Comparison of ENCODE assay signal across 1 cellular context in the genomic region with DNA sequence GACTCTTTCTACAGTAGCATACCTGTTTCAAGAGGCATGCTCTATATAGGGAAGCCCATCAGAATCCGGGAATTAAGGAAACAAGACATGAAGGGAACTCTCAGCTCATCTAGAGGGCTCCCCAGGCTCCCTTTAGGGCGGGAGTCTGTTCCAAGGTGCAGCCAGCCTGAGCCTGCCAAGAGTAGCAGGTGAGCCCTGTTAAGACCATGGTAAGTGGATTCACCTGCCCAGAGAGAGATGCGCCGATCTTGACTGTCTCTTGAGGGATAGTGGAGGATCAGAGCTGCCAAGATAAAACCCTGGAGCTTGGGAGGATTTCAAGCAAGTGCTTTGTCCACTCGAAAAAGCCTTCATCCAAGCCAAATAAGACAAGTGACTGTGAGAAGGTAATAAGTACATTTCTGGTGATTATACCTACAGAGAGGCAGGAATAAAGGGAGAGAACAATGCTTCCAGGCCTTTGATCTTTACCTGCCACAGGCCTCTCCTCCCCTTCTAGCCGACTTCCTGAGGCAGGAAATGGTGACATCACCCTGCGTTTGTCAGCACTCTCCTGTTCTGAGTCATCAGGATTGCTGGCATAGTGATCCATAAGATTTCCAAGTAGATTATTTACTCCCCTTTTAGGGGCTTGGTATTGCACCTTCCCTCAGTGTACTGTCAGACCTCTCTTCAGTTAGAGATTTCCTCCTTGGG.
TF ChIP-seq lines count a peak whose summit lies in the region.

No MANE protein-coding gene starts in this region.

TF ChIP-seq in HepG2, 621 proteins besides CTCF, POLR2A, EP300 and RAD21 (continued from another document and continues in another):
- TF ChIP-seq, protein P1, sequence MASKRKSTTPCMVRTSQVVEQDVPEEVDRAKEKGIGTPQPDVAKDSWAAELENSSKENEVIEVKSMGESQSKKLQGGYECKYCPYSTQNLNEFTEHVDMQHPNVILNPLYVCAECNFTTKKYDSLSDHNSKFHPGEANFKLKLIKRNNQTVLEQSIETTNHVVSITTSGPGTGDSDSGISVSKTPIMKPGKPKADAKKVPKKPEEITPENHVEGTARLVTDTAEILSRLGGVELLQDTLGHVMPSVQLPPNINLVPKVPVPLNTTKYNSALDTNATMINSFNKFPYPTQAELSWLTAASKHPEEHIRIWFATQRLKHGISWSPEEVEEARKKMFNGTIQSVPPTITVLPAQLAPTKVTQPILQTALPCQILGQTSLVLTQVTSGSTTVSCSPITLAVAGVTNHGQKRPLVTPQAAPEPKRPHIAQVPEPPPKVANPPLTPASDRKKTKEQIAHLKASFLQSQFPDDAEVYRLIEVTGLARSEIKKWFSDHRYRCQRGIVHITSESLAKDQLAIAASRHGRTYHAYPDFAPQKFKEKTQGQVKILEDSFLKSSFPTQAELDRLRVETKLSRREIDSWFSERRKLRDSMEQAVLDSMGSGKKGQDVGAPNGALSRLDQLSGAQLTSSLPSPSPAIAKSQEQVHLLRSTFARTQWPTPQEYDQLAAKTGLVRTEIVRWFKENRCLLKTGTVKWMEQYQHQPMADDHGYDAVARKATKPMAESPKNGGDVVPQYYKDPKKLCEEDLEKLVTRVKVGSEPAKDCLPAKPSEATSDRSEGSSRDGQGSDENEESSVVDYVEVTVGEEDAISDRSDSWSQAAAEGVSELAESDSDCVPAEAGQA (IDR thresholded peaks at IDR 0.05; ENCODE audit: low read depth) = peak; percentile 56; the same call in 1 of the 2 replicates
- TF ChIP-seq, protein P1 (CRISPR knock-in tag; IDR thresholded peaks at IDR 0.05; ENCODE audit: borderline replicate concordance) = no peak
- TF ChIP-seq CREM (IDR thresholded peaks at IDR 0.05) (peak; percentile 76), CREM (CRISPR knock-in tag; IDR thresholded peaks at IDR 0.05) (no peak), KAT8 (CRISPR knock-in tag; IDR thresholded peaks at IDR 0.05) (peak; percentile 66), ISL2 (CRISPR knock-in tag; IDR thresholded peaks at IDR 0.05) (peak; percentile 57; the same call in 1 of the 2 replicates), ZNF720 (CRISPR knock-in tag; IDR thresholded peaks at IDR 0.05) (no peak), RARA (CRISPR knock-in tag; IDR thresholded peaks at IDR 0.05) (peak; percentile 55), FOXA1 (IDR thresholded peaks at IDR 0.05) (no peak), FOXA1 (CRISPR knock-in tag; IDR thresholded peaks at IDR 0.05) (peak; percentile 34; the same call in 1 of the 2 replicates), ELF3 (CRISPR knock-in tag; IDR thresholded peaks at IDR 0.05) (peak; percentile 88), ZNF331 (CRISPR knock-in tag; IDR thresholded peaks at IDR 0.05) (peak; percentile 36; the same call in 1 of the 2 replicates), ZNF382 (CRISPR knock-in tag; IDR thresholded peaks at IDR 0.05; ENCODE audit: borderline replicate concordance) (no peak), YEATS2 (CRISPR knock-in tag; IDR thresholded peaks at IDR 0.05; ENCODE audit: borderline replicate concordance) (peak; percentile 59; the same call in 1 of the 2 replicates), ZNF205 (CRISPR knock-in tag; IDR thresholded peaks at IDR 0.05) (peak; percentile 93)
- TF ChIP-seq, protein P2, sequence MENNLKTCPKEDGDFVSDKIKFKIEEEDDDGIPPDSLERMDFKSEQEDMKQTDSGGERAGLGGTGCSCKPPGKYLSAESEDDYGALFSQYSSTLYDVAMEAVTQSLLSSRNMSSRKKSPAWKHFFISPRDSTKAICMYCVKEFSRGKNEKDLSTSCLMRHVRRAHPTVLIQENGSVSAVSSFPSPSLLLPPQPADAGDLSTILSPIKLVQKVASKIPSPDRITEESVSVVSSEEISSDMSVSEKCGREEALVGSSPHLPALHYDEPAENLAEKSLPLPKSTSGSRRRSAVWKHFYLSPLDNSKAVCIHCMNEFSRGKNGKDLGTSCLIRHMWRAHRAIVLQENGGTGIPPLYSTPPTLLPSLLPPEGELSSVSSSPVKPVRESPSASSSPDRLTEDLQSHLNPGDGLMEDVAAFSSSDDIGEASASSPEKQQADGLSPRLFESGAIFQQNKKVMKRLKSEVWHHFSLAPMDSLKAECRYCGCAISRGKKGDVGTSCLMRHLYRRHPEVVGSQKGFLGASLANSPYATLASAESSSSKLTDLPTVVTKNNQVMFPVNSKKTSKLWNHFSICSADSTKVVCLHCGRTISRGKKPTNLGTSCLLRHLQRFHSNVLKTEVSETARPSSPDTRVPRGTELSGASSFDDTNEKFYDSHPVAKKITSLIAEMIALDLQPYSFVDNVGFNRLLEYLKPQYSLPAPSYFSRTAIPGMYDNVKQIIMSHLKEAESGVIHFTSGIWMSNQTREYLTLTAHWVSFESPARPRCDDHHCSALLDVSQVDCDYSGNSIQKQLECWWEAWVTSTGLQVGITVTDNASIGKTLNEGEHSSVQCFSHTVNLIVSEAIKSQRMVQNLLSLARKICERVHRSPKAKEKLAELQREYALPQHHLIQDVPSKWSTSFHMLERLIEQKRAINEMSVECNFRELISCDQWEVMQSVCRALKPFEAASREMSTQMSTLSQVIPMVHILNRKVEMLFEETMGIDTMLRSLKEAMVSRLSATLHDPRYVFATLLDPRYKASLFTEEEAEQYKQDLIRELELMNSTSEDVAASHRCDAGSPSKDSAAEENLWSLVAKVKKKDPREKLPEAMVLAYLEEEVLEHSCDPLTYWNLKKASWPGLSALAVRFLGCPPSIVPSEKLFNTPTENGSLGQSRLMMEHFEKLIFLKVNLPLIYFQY (CRISPR knock-in tag; IDR thresholded peaks at IDR 0.05; ENCODE audit: borderline replicate concordance) = 0 out of 2 replicates have a peak, but pooled peaks have one; percentile 24
- TF ChIP-seq, protein P3, sequence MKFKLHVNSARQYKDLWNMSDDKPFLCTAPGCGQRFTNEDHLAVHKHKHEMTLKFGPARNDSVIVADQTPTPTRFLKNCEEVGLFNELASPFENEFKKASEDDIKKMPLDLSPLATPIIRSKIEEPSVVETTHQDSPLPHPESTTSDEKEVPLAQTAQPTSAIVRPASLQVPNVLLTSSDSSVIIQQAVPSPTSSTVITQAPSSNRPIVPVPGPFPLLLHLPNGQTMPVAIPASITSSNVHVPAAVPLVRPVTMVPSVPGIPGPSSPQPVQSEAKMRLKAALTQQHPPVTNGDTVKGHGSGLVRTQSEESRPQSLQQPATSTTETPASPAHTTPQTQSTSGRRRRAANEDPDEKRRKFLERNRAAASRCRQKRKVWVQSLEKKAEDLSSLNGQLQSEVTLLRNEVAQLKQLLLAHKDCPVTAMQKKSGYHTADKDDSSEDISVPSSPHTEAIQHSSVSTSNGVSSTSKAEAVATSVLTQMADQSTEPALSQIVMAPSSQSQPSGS (CRISPR knock-in tag; IDR thresholded peaks at IDR 0.05) = peak; percentile 93; the same call in 1 of the 2 replicates
- TF ChIP-seq, protein P4, sequence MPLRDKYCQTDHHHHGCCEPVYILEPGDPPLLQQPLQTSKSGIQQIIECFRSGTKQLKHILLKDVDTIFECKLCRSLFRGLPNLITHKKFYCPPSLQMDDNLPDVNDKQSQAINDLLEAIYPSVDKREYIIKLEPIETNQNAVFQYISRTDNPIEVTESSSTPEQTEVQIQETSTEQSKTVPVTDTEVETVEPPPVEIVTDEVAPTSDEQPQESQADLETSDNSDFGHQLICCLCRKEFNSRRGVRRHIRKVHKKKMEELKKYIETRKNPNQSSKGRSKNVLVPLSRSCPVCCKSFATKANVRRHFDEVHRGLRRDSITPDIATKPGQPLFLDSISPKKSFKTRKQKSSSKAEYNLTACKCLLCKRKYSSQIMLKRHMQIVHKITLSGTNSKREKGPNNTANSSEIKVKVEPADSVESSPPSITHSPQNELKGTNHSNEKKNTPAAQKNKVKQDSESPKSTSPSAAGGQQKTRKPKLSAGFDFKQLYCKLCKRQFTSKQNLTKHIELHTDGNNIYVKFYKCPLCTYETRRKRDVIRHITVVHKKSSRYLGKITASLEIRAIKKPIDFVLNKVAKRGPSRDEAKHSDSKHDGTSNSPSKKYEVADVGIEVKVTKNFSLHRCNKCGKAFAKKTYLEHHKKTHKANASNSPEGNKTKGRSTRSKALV (CRISPR knock-in tag; IDR thresholded peaks at IDR 0.05) = 0 out of 2 replicates have a peak, but pooled peaks have one; percentile 28
- TF ChIP-seq, protein P5, sequence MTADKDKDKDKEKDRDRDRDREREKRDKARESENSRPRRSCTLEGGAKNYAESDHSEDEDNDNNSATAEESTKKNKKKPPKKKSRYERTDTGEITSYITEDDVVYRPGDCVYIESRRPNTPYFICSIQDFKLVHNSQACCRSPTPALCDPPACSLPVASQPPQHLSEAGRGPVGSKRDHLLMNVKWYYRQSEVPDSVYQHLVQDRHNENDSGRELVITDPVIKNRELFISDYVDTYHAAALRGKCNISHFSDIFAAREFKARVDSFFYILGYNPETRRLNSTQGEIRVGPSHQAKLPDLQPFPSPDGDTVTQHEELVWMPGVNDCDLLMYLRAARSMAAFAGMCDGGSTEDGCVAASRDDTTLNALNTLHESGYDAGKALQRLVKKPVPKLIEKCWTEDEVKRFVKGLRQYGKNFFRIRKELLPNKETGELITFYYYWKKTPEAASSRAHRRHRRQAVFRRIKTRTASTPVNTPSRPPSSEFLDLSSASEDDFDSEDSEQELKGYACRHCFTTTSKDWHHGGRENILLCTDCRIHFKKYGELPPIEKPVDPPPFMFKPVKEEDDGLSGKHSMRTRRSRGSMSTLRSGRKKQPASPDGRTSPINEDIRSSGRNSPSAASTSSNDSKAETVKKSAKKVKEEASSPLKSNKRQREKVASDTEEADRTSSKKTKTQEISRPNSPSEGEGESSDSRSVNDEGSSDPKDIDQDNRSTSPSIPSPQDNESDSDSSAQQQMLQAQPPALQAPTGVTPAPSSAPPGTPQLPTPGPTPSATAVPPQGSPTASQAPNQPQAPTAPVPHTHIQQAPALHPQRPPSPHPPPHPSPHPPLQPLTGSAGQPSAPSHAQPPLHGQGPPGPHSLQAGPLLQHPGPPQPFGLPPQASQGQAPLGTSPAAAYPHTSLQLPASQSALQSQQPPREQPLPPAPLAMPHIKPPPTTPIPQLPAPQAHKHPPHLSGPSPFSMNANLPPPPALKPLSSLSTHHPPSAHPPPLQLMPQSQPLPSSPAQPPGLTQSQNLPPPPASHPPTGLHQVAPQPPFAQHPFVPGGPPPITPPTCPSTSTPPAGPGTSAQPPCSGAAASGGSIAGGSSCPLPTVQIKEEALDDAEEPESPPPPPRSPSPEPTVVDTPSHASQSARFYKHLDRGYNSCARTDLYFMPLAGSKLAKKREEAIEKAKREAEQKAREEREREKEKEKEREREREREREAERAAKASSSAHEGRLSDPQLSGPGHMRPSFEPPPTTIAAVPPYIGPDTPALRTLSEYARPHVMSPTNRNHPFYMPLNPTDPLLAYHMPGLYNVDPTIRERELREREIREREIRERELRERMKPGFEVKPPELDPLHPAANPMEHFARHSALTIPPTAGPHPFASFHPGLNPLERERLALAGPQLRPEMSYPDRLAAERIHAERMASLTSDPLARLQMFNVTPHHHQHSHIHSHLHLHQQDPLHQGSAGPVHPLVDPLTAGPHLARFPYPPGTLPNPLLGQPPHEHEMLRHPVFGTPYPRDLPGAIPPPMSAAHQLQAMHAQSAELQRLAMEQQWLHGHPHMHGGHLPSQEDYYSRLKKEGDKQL (CRISPR knock-in tag; IDR thresholded peaks at IDR 0.05; ENCODE audit: low read depth) = peak; percentile 29; the same call in 1 of the 2 replicates
- TF ChIP-seq, protein P6, sequence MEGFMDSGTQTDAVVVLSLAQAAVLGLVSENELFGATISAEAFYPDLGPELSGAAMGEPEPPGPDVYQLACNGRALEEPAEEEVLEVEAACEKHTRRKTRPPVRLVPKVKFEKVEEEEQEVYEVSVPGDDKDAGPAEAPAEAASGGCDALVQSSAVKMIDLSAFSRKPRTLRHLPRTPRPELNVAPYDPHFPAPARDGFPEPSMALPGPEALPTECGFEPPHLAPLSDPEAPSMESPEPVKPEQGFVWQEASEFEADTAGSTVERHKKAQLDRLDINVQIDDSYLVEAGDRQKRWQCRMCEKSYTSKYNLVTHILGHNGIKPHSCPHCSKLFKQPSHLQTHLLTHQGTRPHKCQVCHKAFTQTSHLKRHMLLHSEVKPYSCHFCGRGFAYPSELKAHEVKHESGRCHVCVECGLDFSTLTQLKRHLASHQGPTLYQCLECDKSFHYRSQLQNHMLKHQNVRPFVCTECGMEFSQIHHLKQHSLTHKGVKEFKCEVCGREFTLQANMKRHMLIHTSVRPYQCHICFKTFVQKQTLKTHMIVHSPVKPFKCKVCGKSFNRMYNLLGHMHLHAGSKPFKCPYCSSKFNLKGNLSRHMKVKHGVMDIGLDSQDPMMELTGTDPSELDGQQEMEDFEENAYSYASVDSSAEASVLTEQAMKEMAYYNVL (CRISPR knock-in tag; IDR thresholded peaks at IDR 0.05; ENCODE audit: borderline replicate concordance) = peak; percentile 47; the same call in 1 of the 2 replicates
- TF ChIP-seq, protein P7, sequence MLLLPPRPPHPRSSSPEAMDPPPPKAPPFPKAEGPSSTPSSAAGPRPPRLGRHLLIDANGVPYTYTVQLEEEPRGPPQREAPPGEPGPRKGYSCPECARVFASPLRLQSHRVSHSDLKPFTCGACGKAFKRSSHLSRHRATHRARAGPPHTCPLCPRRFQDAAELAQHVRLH (CRISPR knock-in tag; IDR thresholded peaks at IDR 0.05; ENCODE audit: borderline replicate concordance, low read depth) = no peak
